ENCODE assay signal across 10 cellular contexts in the genomic region with DNA sequence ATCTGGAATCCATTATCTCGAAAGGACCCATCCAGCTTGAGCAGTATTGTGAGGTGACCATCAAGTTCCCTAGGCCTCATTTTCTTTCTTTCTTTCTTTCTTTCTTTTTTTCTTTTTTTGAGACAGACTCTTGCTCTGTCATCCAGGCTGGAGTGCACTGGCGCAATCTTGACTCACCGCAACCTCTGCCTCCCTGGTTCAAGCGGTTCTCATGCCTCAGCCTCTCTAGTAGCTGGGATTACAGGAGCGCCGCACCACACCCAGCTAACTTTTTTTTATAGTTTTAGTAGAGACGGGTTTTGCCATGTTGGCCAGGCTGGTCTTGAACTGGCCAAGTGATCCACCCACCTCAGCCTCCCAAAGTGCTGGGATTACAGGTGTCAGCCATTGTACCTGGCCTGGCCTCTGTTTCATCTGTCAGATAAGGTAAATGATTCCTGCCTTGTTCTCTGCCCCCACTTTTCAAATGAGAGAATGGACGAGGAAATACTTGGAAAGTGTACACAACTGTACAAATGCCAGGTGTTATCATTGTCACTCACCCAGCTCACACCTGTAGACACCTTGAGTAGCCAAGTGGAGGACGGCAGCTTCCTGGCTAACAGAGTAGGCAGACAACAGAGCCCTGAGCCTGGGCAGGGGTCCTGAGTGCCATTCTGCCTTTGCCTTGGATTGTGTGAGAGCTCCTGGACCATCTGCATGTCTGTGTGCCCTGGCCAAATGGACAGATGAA. TPM values are rescaled to one million over a fixed set of nuclear protein-coding genes. Genes with fewer than 3 reads are reported as not detected.
DNase-seq lines count a peak whose midpoint lies in the region; ATAC-seq and TF ChIP-seq lines count a peak whose summit lies in the region.
"Had no signal": no experiment of that assay in that cellular context is flagged by ENCODE, and none has a peak within 500 bp of the region (broad histone marks: within the 10 kb centered on the region; RNA-seq: fewer than 3 reads in every experiment).

No MANE protein-coding gene starts in this region.

- H2BK12ac ChIP-seq in mesenchymal stem cell (ENCODE audit: low read length in 2 of 2), result peak overlapping the region; percentile 43 to 60

- H2AK5ac ChIP-seq in mesenchymal stem cell (ENCODE audit: low read length, severe bottlenecking), result no peak overlapping the region

- 82% methylated on average over 8 of the region's 9 CpGs for WGBS in mammary epithelial cell (ENCODE audit: low coverage, missing lambda C conversion rate)
- 96% methylated on average over 9 of the region's 9 CpGs for WGBS in mesenchymal stem cell

- peaks cover 28% of the 10 kb centered on the region for H3K79me1 ChIP-seq in mesenchymal stem cell (replicated peaks; ENCODE audit: low read length, poor library complexity, severe bottlenecking)

- H2BK5ac ChIP-seq in mesenchymal stem cell (ENCODE audit: low read depth, low read length, poor library complexity, severe bottlenecking), result no peak overlapping the region

- peak in 1 of 2 donors; percentile 43 for DNase-seq in cardiac muscle cell (ENCODE audit: low read depth in 1 of 2, low spot score in 1 of 2)
- DNase-seq in Right ventricle myocardium inferior (ENCODE audit: missing footprints), result no peak
- DNase-seq in mammary epithelial cell, result no peak
- peak; percentile 63 for DNase-seq in mesenchymal stem cell
- no peak for DNase-seq in upper lobe of right lung
- DNase-seq in ecto neural progenitor cell (ENCODE audit: low spot score), result no peak
- no peak for DNase-seq in NCI-H345 (lab: John Stamatoyannopoulos, UW)
- DNase-seq: head of caudate nucleus had no signal

- H3K4me1 ChIP-seq in cardiac muscle cell (ENCODE audit: low read depth) (peaks cover 74% of the 10 kb centered on the region), mammary epithelial cell (ENCODE audit: insufficient read depth, low read length) (peaks cover 64% of the 10 kb centered on the region), mesenchymal stem cell (ENCODE audit: control insufficient read depth, insufficient read depth, low read depth, low read length) (peaks cover 31% of the 10 kb centered on the region), upper lobe of right lung (peaks cover 85% of the 10 kb centered on the region)

- peak overlapping the region in 1 of 2 experiments; percentile 58 for H3K14ac ChIP-seq in mesenchymal stem cell (ENCODE audit: low read length in 2 of 2)

- H2AFZ ChIP-seq in mammary epithelial cell (ENCODE audit: low read depth, low read length), result peak overlapping the region; percentile 17
- no peak overlapping the region for H2AFZ ChIP-seq in mesenchymal stem cell (ENCODE audit: low read depth, low read length)

- no peak overlapping the region for H4K8ac ChIP-seq in mesenchymal stem cell (ENCODE audit: low read length)

- H3K4me2 ChIP-seq in mammary epithelial cell (ENCODE audit: insufficient read depth, low read depth, low read length), result peak overlapping the region; percentile 64
- H3K4me2 ChIP-seq in mesenchymal stem cell (ENCODE audit: low read length, poor library complexity, severe bottlenecking), result no peak overlapping the region

- no peak overlapping the region for H2BK15ac ChIP-seq in mesenchymal stem cell (ENCODE audit: low read depth, poor library complexity, severe bottlenecking)

- peak overlapping the region; percentile 29 to 61 for H3K18ac ChIP-seq in mesenchymal stem cell (ENCODE audit: low read depth in 1 of 2, low read length in 2 of 2)

- CTCF ChIA-PET in mammary epithelial cell (lab: Charles Lee; ENCODE audit: low non-redundant PET), result no interaction called here

- H3K79me2 ChIP-seq in mammary epithelial cell (ENCODE audit: insufficient read depth, low read length), result peaks cover 98% of the 10 kb centered on the region

- no TSS peak for BruUV-seq in mammary epithelial cell (replicated peaks; lab: Mats Ljungman, UMichigan)

- H3K4ac ChIP-seq in mesenchymal stem cell (ENCODE audit: low read depth in 1 of 2, low read length in 2 of 2), result peak overlapping the region in 1 of 2 experiments; percentile 52

- dilution Hi-C loops in mammary epithelial cell (cut with HindIII; ENCODE audit: low sequenced_read_pairs), result no loop called here

- H3K23ac ChIP-seq in mesenchymal stem cell (ENCODE audit: low read length in 2 of 2), result no peak overlapping the region

- no peak for TF ChIP-seq CTCF in cardiac muscle cell (IDR thresholded peaks at IDR 0.05; ENCODE audit: low read depth, low read length)
- no peak for TF ChIP-seq CTCF in mammary epithelial cell (conservative IDR thresholded peaks at IDR 0.05 in 1 of 2, IDR thresholded peaks at IDR 0.05 in 1 of 2; ENCODE audit: extremely low read depth in 1 of 2, insufficient read depth in 1 of 2, low read depth in 1 of 2, low read length in 2 of 2)
- TF ChIP-seq CTCF in upper lobe of right lung (IDR thresholded peaks at IDR 0.05), result no peak

- no peaks in the 10 kb centered on the region for H4K20me1 ChIP-seq in mammary epithelial cell (ENCODE audit: insufficient read depth, low read length)

- H3K27ac ChIP-seq in cardiac muscle cell (peak overlapping the region; percentile 97), mammary epithelial cell (ENCODE audit: insufficient read depth, low read depth, low read length) (peak overlapping the region; percentile 59), mesenchymal stem cell (ENCODE audit: low read length, poor library complexity, severe bottlenecking) (no peak overlapping the region), upper lobe of right lung (peak overlapping the region; percentile 68)

- H3K27me3 ChIP-seq in cardiac muscle cell (no peaks in the 10 kb centered on the region), mammary epithelial cell (ENCODE audit: insufficient read depth, low read length) (no peaks in the 10 kb centered on the region), mesenchymal stem cell (ENCODE audit: control insufficient read depth in 1 of 2, insufficient read depth in 1 of 2, low read length in 2 of 2) (no peaks in the 10 kb centered on the region), upper lobe of right lung (no peaks in the 10 kb centered on the region)

- no peak overlapping the region for H3K4me3 ChIP-seq in cardiac muscle cell
- no peak overlapping the region for H3K4me3 ChIP-seq in mammary epithelial cell (replicated peaks in 1 of 3; ENCODE audit: insufficient read depth in 1 of 3, low read depth in 2 of 3, low read length in 3 of 3)
- no peak overlapping the region for H3K4me3 ChIP-seq in mesenchymal stem cell (ENCODE audit: insufficient read depth in 1 of 2, low read depth in 1 of 2, low read length in 2 of 2)
- no peak overlapping the region for H3K4me3 ChIP-seq in upper lobe of right lung

- ATAC-seq in Right ventricle myocardium inferior (no peak), upper lobe of right lung (no peak), GM19324 (IDR thresholded peaks at IDR 0.05; ENCODE audit: low FRiP score, unreplicated experiment) (no peak)
- ATAC-seq: activated naive CD4-positive, alpha-beta T cell treated with anti-CD3 and anti-CD28 coated beads, Interleukin-2, amount 50 U/mL, for 72 hours had no signal

- H4K91ac ChIP-seq in mesenchymal stem cell (ENCODE audit: low read length), result no peak overlapping the region

- intact Hi-C loops in Right ventricle myocardium inferior (cut with DNase I) (no loop called here), mammary epithelial cell (cut with micrococcal nuclease) (loop anchor here (1.0 to 2.0 kb wide), 2 partner anchors 52 to 60 kb away; no protein-coding TSS in a partner anchor), upper lobe of right lung (cut with DNase I) (no loop called here)

- H2BK120ac ChIP-seq in mesenchymal stem cell (ENCODE audit: low read depth, low read length), result no peak overlapping the region

- H3K9ac ChIP-seq in mammary epithelial cell (ENCODE audit: insufficient read depth, low read length), result no peak overlapping the region
- H3K9ac ChIP-seq in mesenchymal stem cell (ENCODE audit: low read length), result no peak overlapping the region

- H3K36me3 ChIP-seq in cardiac muscle cell, result no peaks in the 10 kb centered on the region
- H3K36me3 ChIP-seq in mammary epithelial cell (ENCODE audit: insufficient read depth, low read length), result no peaks in the 10 kb centered on the region
- peaks cover 18 to 38% of the 10 kb centered on the region in 2 experiments for H3K36me3 ChIP-seq in mesenchymal stem cell (ENCODE audit: control insufficient read depth in 1 of 2, insufficient read depth in 2 of 2, low read depth in 1 of 2, low read length in 2 of 2)
- H3K36me3 ChIP-seq in upper lobe of right lung, result no peaks in the 10 kb centered on the region

- H3K9me3 ChIP-seq in cardiac muscle cell (ENCODE audit: low read depth) (no peaks in the 10 kb centered on the region), mammary epithelial cell (replicated peaks; ENCODE audit: insufficient read depth, low read length) (no peaks in the 10 kb centered on the region), mesenchymal stem cell (ENCODE audit: control insufficient read depth, low read length) (no peaks in the 10 kb centered on the region), upper lobe of right lung (no peaks in the 10 kb centered on the region)

- in situ Hi-C loops in mammary epithelial cell (cut with MboI; ENCODE audit: low sequenced_read_pairs in 2 of 2), result loop anchor here in 1 of 2 donors (5.0 kb wide), 1 partner anchor 50 kb away; no protein-coding TSS in a partner anchor

RNA-seq across cellular contexts. Expression of a gene that starts 54.1 kb away (rescaled TPM):
- total RNA-seq in cardiac muscle cell (283 and 324 TPM in 2 replicates), Right ventricle myocardium inferior (186 TPM), mammary epithelial cell (100 to 1,000 TPM; 115 to 133 TPM), upper lobe of right lung (84.0 TPM)
- polyA plus RNA-seq in cardiac muscle cell (347 and 375 TPM in 2 replicates), mammary epithelial cell (95.9 TPM)
- polyA minus RNA-seq in mammary epithelial cell, result 256 TPM
- 69.5 TPM for polyA plus RNA-seq in mesenchymal stem cell (2013, experiment 1 of 2)
- 67.5 TPM for polyA plus RNA-seq in mesenchymal stem cell (2013, experiment 2 of 2)
